8 cellular contexts compared by ENCODE assay signal in the genomic region with DNA sequence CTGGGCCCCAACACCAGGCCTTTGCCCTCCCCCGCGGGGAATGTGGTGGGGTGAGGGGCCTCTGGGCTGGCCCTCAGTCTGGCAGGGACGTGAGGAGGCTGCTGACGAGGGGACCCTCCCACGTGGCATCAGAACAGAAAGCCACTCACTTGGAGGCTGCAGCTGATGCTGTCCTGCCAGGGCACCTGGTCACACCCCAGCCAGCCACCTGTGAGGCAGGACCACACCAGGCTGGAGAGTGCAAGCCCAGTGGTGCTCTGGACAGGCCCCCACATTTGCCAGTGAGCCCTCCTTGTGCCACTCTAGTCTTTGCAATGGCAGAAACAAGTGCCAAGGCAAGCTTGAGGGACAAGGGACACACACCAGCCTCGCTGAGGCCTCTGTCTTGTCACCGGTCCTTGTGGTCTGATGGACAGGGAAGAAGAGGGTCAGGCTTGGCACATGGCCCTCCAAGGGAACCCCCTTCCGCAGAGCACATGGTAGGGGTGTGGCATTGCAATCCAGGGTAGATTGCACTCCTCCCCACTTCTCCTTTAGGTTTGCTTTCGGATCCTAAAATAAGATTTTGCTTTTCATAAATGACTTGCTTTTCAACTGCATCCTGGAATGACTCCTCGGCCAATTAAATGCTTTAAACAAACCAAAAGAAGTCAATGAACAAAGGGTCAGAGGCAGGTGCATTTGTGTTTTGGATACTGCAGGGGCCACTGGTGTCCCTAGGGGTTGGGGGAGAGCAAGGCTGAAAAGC. TPM values are rescaled to one million over a fixed set of nuclear protein-coding genes. Genes with fewer than 3 reads are reported as not detected.
DNase-seq lines count a peak whose midpoint lies in the region; ATAC-seq lines count a peak whose summit lies in the region.

No MANE protein-coding gene starts in this region.

- peak overlapping the region; percentile 57 to 66 for H3K4me3 Mint-ChIP-seq in stimulated activated naive B cell treated with anti-CD40 and anti-IgM and Interleukin-4, amounts not matched to agents 10 μg/mL and 1 μg/mL and 100 μg/mL, for 72 hours

- ATAC-seq in Right ventricle myocardium superior (ENCODE audit: poor library complexity) (peak; percentile 53), Right ventricle myocardium inferior (no peak), HG02970 (IDR thresholded peaks at IDR 0.05; ENCODE audit: low FRiP score, unreplicated experiment) (peak; percentile 35)
- ATAC-seq in stimulated activated naive B cell treated with anti-CD40 and anti-IgM and Interleukin-4, amounts not matched to agents 10 μg/mL and 1 μg/mL and 100 μg/mL, for 72 hours (replicated peaks): peak; percentile 83 to 84

- intact Hi-C loops in Right ventricle myocardium superior (cut with DNase I) (no loop called here), Right ventricle myocardium inferior (cut with DNase I) (loop anchor here (10.0 kb wide), 1 partner anchor 51 kb away; the partner anchor contains the start of gene CCDC88C)

- H3K27ac Mint-ChIP-seq in stimulated activated naive B cell treated with anti-CD40 and anti-IgM and Interleukin-4, amounts not matched to agents 10 μg/mL and 1 μg/mL and 100 μg/mL, for 72 hours: peak overlapping the region; percentile 94

- H3K36me3 Mint-ChIP-seq in stimulated activated naive B cell treated with anti-CD40 and anti-IgM and Interleukin-4, amounts not matched to agents 10 μg/mL and 1 μg/mL and 100 μg/mL, for 72 hours: peaks cover 13 to 25% of the 10 kb centered on the region in 2 donors

- peaks cover 37 to 72% of the 10 kb centered on the region in 2 donors for H3K4me1 Mint-ChIP-seq in stimulated activated naive B cell treated with anti-CD40 and anti-IgM and Interleukin-4, amounts not matched to agents 10 μg/mL and 1 μg/mL and 100 μg/mL, for 72 hours

- DNase-seq in Right ventricle myocardium superior (no peak), Right ventricle myocardium inferior (ENCODE audit: missing footprints) (no peak), SKM-1 (lab: John Stamatoyannopoulos, UW; ENCODE audit: unreplicated experiment) (peak; percentile 17), cerebellar nuclear complex (lab: John Stamatoyannopoulos, UW) (no peak), hepatic stellate cell (ENCODE audit: low spot score) (no peak), OCI-M1 (lab: John Stamatoyannopoulos, UW) (no peak)
- DNase-seq in stimulated activated naive B cell treated with anti-CD40 and anti-IgM and Interleukin-4, amounts not matched to agents 10 μg/mL and 1 μg/mL and 100 μg/mL, for 72 hours: peak; percentile 77

- no peaks in the 10 kb centered on the region for H3K27me3 Mint-ChIP-seq in stimulated activated naive B cell treated with anti-CD40 and anti-IgM and Interleukin-4, amounts not matched to agents 10 μg/mL and 1 μg/mL and 100 μg/mL, for 72 hours

- H3K9me3 Mint-ChIP-seq in stimulated activated naive B cell treated with anti-CD40 and anti-IgM and Interleukin-4, amounts not matched to agents 10 μg/mL and 1 μg/mL and 100 μg/mL, for 72 hours: no peaks in the 10 kb centered on the region

RNA-seq across cellular contexts. Expression of gene CCDC88C, which starts 53.7 kb away (rescaled TPM):
- total RNA-seq in Right ventricle myocardium superior (2.9 TPM), Right ventricle myocardium inferior (3.6 TPM)

Comparison
In these comparisons a context has a peak if more than half of its experiments do, and no peak if none do; other contexts are left out.
1. DNase-seq: peak in SKM-1 (single experiment) and stimulated activated naive B cell treated with anti-CD40 and anti-IgM and Interleukin-4, amounts not matched to agents 10 μg/mL and 1 μg/mL and 100 μg/mL, for 72 hours (single experiment); none in Right ventricle myocardium superior (single experiment), Right ventricle myocardium inferior (single experiment), cerebellar nuclear complex (0 of 2), hepatic stellate cell (single experiment) and OCI-M1 (single experiment).